Comparison of ENCODE assay signal across 9 cellular contexts in the genomic region with DNA sequence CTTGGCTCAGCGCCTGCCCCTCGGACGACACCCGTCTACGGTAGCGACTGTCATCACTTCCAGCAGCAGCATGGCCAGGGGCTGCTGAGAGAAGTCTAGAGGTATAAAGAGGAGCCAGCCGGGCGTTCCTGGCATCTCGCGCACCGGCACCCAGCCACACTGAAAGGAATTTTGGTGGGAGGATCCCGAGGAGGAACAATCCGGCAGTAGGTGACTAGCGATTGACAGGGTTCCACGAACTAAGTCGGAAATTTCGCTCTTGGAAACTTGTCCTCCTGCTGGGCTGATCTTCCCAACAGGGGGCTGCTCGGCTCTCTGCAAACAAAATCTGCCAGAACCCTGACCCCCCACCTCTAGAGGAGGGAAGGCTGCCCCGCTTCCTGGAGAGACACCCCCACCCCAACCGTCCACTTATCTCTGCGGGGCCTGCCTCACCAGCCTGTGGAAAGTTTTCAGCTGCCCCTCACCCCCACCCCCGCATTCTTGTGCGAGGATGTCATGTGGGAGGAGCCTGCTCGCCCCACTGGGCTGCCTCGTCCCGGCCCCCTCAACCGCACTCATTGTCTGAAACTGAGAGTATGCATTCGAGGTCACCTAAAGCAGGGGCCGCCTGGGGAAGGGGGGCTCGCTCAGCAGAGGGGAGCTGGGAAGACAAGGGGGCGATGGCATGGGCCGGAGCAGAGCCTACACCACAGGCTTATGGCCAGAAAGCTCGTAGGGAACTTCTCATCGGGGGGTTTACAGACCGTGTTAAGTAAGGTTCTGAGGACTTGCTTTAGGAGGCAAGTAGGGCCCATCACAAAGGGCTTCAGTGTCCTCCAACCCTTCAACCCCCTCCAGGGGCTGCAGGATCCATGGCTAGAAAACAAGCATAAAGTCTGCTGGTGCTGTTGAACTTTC. TPM values are rescaled to one million over a fixed set of nuclear protein-coding genes. Genes with fewer than 3 reads are reported as not detected.
A peak's percentile ranks its signal among the peaks of the same experiment; 100 is the strongest.
DNase-seq lines count a peak whose midpoint lies in the region; ATAC-seq, FAIRE-seq and TF ChIP-seq lines count a peak whose summit lies in the region.
"Had no signal": no experiment of that assay in that cellular context is flagged by ENCODE, and none has a peak within 500 bp of the region (broad histone marks: within the 10 kb centered on the region; RNA-seq: fewer than 3 reads in every experiment).

No MANE protein-coding gene starts in this region.

- POLR2A ChIA-PET in HepG2 (lab: Yijun Ruan, JAX), result interaction anchor here (0.6 to 6.2 kb wide), 10 partner anchors 9 to 44 kb away, joined by 3 to 120 read pairs (median 5); a partner anchor contains a TSS

- peaks cover 100% of the 10 kb centered on the region for H3K4me1 ChIP-seq in HepG2 (ENCODE audit: insufficient read depth, low read length)
- peaks cover 66% of the 10 kb centered on the region for H3K4me1 ChIP-seq in upper lobe of right lung

- peak overlapping the region in 2 of 3 experiments; percentile 15 to 51; a peak in 3 of 6 replicates for H3K4me3 ChIP-seq in HepG2 (replicated peaks in 1 of 3; ENCODE audit: insufficient read depth in 1 of 3, low read depth in 2 of 3, low read length in 3 of 3)
- H3K4me3 ChIP-seq in upper lobe of right lung, result peak overlapping the region; percentile 37

- TF ChIP-seq EP300 in Ishikawa (IDR thresholded peaks at IDR 0.05; ENCODE audit: borderline replicate concordance), result peak; percentile 97
- peak in 1 of 2 experiments; percentile 75; a peak in 2 of 4 replicates for TF ChIP-seq EP300 in HepG2 (IDR thresholded peaks at IDR 0.05; ENCODE audit: low read depth in 2 of 2, low read length in 2 of 2)
- peak; percentile 45; the same call in 1 of the 2 replicates for TF ChIP-seq EP300 in HepG2 (CRISPR knock-in tag; IDR thresholded peaks at IDR 0.05; ENCODE audit: borderline replicate concordance)

- H3K27ac Mint-ChIP-seq in natural killer cell treated with Interleukin-12 subunit alpha and Interleukin-12 subunit beta and Interleukin-15 and Interleukin-18, amount 100 ng/mL, for 72 hours, result no peak overlapping the region
- H3K27ac Mint-ChIP-seq: CD4-positive, alpha-beta memory T cell had no signal

- 11% methylated on average over 11 of the region's 35 CpGs for WGBS in HepG2 (ENCODE audit: low lambda C conversion rate)

- H3K36me3 ChIP-seq in HepG2 (replicated peaks in 1 of 2; ENCODE audit: control insufficient read depth in 1 of 2, insufficient read depth in 2 of 2, low read length in 2 of 2) (peaks cover 45 to 64% of the 10 kb centered on the region in 2 experiments), upper lobe of right lung (peaks cover 34% of the 10 kb centered on the region)

- H3K4me3 Mint-ChIP-seq in natural killer cell treated with Interleukin-12 subunit alpha and Interleukin-12 subunit beta and Interleukin-15 and Interleukin-18, amount 100 ng/mL, for 72 hours, result no peak overlapping the region
- H3K4me3 Mint-ChIP-seq: CD4-positive, alpha-beta memory T cell had no signal

- peak; percentile 57 for ATAC-seq in HepG2
- peak; percentile 27 for ATAC-seq in upper lobe of right lung
- no peak for ATAC-seq in HG03439 (IDR thresholded peaks at IDR 0.05; ENCODE audit: unreplicated experiment)
- no peak for ATAC-seq in natural killer cell treated with Interleukin-12 subunit alpha and Interleukin-12 subunit beta and Interleukin-15 and Interleukin-18, amount 100 ng/mL, for 72 hours

- in situ Hi-C loops in HepG2 (cut with HindIII; ENCODE audit: extremely low pct_ligation_motif_present, low pct_unique_long_range_greater_than_20kb), result loop anchor here (5.0 kb wide), 1 partner anchor 36 kb away; no protein-coding TSS in a partner anchor

- no TSS peak for BruUV-seq in HepG2 (replicated peaks; lab: Mats Ljungman, UMichigan)

- peaks cover 13 to 14% of the 10 kb centered on the region in 2 donors for H3K27me3 Mint-ChIP-seq in natural killer cell treated with Interleukin-12 subunit alpha and Interleukin-12 subunit beta and Interleukin-15 and Interleukin-18, amount 100 ng/mL, for 72 hours
- H3K27me3 Mint-ChIP-seq: CD4-positive, alpha-beta memory T cell had no signal

- TF ChIP-seq RAD21 in Ishikawa (IDR thresholded peaks at IDR 0.05; ENCODE audit: low read depth) (peak; percentile 10), HepG2 (CRISPR knock-in tag; IDR thresholded peaks at IDR 0.05) (no peak)

- CTCF ChIA-PET in HepG2 (lab: Yijun Ruan, JAX; ENCODE audit: low intra/inter-chr PET ratio, low total read pairs), result no interaction called here

- H4K20me1 ChIP-seq in HepG2 (ENCODE audit: insufficient read depth, low read length), result peaks cover 59% of the 10 kb centered on the region

- no peaks in the 10 kb centered on the region for H3K9me3 Mint-ChIP-seq in natural killer cell treated with Interleukin-12 subunit alpha and Interleukin-12 subunit beta and Interleukin-15 and Interleukin-18, amount 100 ng/mL, for 72 hours
- H3K9me3 Mint-ChIP-seq: CD4-positive, alpha-beta memory T cell had no signal

- no peaks in the 10 kb centered on the region for H3K36me3 Mint-ChIP-seq in natural killer cell treated with Interleukin-12 subunit alpha and Interleukin-12 subunit beta and Interleukin-15 and Interleukin-18, amount 100 ng/mL, for 72 hours
- H3K36me3 Mint-ChIP-seq: CD4-positive, alpha-beta memory T cell had no signal

- H3K27me3 ChIP-seq in HepG2 (ENCODE audit: control insufficient read depth in 1 of 2, insufficient read depth in 2 of 2, low read length in 2 of 2) (no peaks in the 10 kb centered on the region), upper lobe of right lung (no peaks in the 10 kb centered on the region)

- peaks cover 76% of the 10 kb centered on the region for H3K79me2 ChIP-seq in HepG2 (ENCODE audit: insufficient read depth, low read length)

- H3K4me1 Mint-ChIP-seq in natural killer cell treated with Interleukin-12 subunit alpha and Interleukin-12 subunit beta and Interleukin-15 and Interleukin-18, amount 100 ng/mL, for 72 hours (ENCODE audit: low read depth in 2 of 2), result peaks cover 0 to 10% of the 10 kb centered on the region in 2 donors

- peak overlapping the region; percentile 78 for H3K4me2 ChIP-seq in HepG2 (ENCODE audit: low read depth, low read length)

- H2AFZ ChIP-seq in HepG2 (ENCODE audit: low read length), result no peak overlapping the region

- TF ChIP-seq CTCF in HepG2 (CRISPR knock-in tag; IDR thresholded peaks at IDR 0.05) (peak; percentile 14; the same call in 1 of the 2 replicates), upper lobe of right lung (IDR thresholded peaks at IDR 0.05) (no peak)

- FAIRE-seq in HepG2 (lab: Jason Lieb, UNC), result peak; percentile 79

- intact Hi-C loops in HepG2 (cut with micrococcal nuclease; ENCODE audit: unreplicated experiment), result loop anchor here (10.0 kb wide), 1 partner anchor 71 kb away; a partner anchor contains a TSS
- intact Hi-C loops in upper lobe of right lung (cut with DNase I), result no loop called here

- H3K9me3 ChIP-seq in HepG2 (ENCODE audit: low read length) (no peaks in the 10 kb centered on the region), upper lobe of right lung (no peaks in the 10 kb centered on the region)

- H3K9ac ChIP-seq in HepG2 (ENCODE audit: insufficient read depth, low read depth, low read length), result peak overlapping the region; percentile 70

- TF ChIP-seq POLR2A in HepG2 (IDR thresholded peaks at IDR 0.05; ENCODE audit: insufficient read depth in 1 of 2, low read depth in 2 of 2, low read length in 2 of 2), result peak; percentile 23 to 65; a peak in 3 of 4 replicates

- H3K27ac ChIP-seq in cingulate gyrus (ENCODE audit: low read depth, low read length) (peak overlapping the region; percentile 47), HepG2 (ENCODE audit: extremely low read length, insufficient read depth, low read length) (peak overlapping the region; percentile 76), upper lobe of right lung (peak overlapping the region; percentile 84)

- DNase-seq in 8988T (peak; percentile 78), HepG2 (ENCODE audit: low spot score) (peak; percentile 90), upper lobe of right lung (peak; percentile 81), COLO829 (ENCODE audit: low spot score) (no peak)
- DNase-seq in natural killer cell treated with Interleukin-12 subunit alpha and Interleukin-12 subunit beta and Interleukin-15 and Interleukin-18, amount 100 ng/mL, for 72 hours (ENCODE audit: low spot score), result no peak

TF ChIP-seq in Ishikawa, 13 proteins besides CTCF, POLR2A, EP300 and RAD21 (continues in another document):
- peak; percentile 98 for TF ChIP-seq TEAD4 (IDR thresholded peaks at IDR 0.05)
- peak; percentile 96 for TF ChIP-seq EGR1 (IDR thresholded peaks at IDR 0.05)
- peak; percentile 27; the same call in 1 of the 2 replicates for TF ChIP-seq TAF1 (IDR thresholded peaks at IDR 0.05; ENCODE audit: low read depth)

TF ChIP-seq in HepG2, 621 proteins besides CTCF, POLR2A, EP300 and RAD21 (continues in another document):
- peak; percentile 65; the same call in 1 of the 2 replicates for TF ChIP-seq PCBP1 (IDR thresholded peaks at IDR 0.05; ENCODE audit: borderline replicate concordance, low read depth, low read length)
- peak; percentile 65; the same call in 1 of the 2 replicates for TF ChIP-seq DPF2 (CRISPR knock-in tag; IDR thresholded peaks at IDR 0.05; ENCODE audit: borderline replicate concordance, low read depth)

RNA-seq across cellular contexts. Expression of a gene that starts 9.6 kb away (rescaled TPM):
- total RNA-seq in HepG2 (2016; rRNA removed; fragmentation: Illumina TruSeq; extraction: Trizol), result 15.5 and 33.6 TPM in 2 replicates
- 6.7 and 7.8 TPM in 2 replicates for total RNA-seq in HepG2 (2016; cell fraction: cytosol; rRNA removed; fragmentation: Illumina TruSeq; extraction: Trizol; ENCODE audit: low read depth)
- total RNA-seq in HepG2 (2016; cell fraction: insoluble cytoplasmic fraction; rRNA removed; fragmentation: Illumina TruSeq; extraction: Trizol), result 10.8 and 35.8 TPM in 2 replicates
- 14.9 and 16.9 TPM in 2 replicates for total RNA-seq in HepG2 (2016; cell fraction: membrane; rRNA removed; fragmentation: Illumina TruSeq; extraction: Trizol)
- 41.9 and 47.9 TPM in 2 replicates for total RNA-seq in HepG2 (2016; cell fraction: nucleus; rRNA removed; fragmentation: Illumina TruSeq; extraction: Trizol)
- 53.6 and 62.5 TPM in 2 replicates for polyA plus RNA-seq in HepG2 (2011; rRNA removed)
- 39.1 and 62.9 TPM in 2 replicates for polyA plus RNA-seq in HepG2 (2011; cell fraction: cytosol; rRNA removed)
- polyA plus RNA-seq in HepG2 (2011; cell fraction: nucleus; rRNA removed), result 163 and 212 TPM in 2 replicates
- 25.4 and 56.3 TPM in 2 replicates for polyA plus RNA-seq in HepG2 (2012)
- polyA plus RNA-seq in HepG2 (2016; cell fraction: cytosol; fragmentation: Illumina TruSeq; extraction: Trizol; ENCODE audit: low read depth), result 2.1 and 2.2 TPM in 2 replicates
- polyA plus RNA-seq in HepG2 (2016; cell fraction: insoluble cytoplasmic fraction; fragmentation: Illumina TruSeq; extraction: Trizol; ENCODE audit: low read depth), result 11.5 and 14.9 TPM in 2 replicates
- polyA plus RNA-seq in HepG2 (2016; cell fraction: membrane; fragmentation: Illumina TruSeq; extraction: Trizol; ENCODE audit: low read depth), result 5.7 and 6.8 TPM in 2 replicates
- 84.4 and 87.2 TPM in 2 replicates for polyA plus RNA-seq in HepG2 (2016; cell fraction: nucleus; fragmentation: Illumina TruSeq; extraction: Trizol; ENCODE audit: insufficient read depth, low read depth)
- 69.9 and 218 TPM in 2 replicates for polyA minus RNA-seq in HepG2 (2011; rRNA and poly(A)+ RNA removed; ENCODE audit: low replicate concordance)
- 72.7 and 86.9 TPM in 2 replicates for polyA minus RNA-seq in HepG2 (2011; cell fraction: cytosol; rRNA and poly(A)+ RNA removed)
- polyA minus RNA-seq in HepG2 (2011; cell fraction: nucleus; rRNA and poly(A)+ RNA removed), result 65.6 and 79.3 TPM in 2 replicates
- total RNA-seq in upper lobe of right lung, result 44.8 TPM
- not detected for total RNA-seq in natural killer cell treated with Interleukin-12 subunit alpha and Interleukin-12 subunit beta and Interleukin-15 and Interleukin-18, amount 100 ng/mL, for 72 hours
- total RNA-seq: CD4-positive, alpha-beta memory T cell had no signal
- polyA plus RNA-seq: CD4-positive, alpha-beta memory T cell had no signal

Comparison
In these comparisons a context has a peak if more than half of its experiments do, and no peak if none do; other contexts are left out.
1. DNase-seq: peak in 8988T (single experiment), HepG2 (single experiment) and upper lobe of right lung (single experiment); none in COLO829 (single experiment) and natural killer cell treated with Interleukin-12 subunit alpha and Interleukin-12 subunit beta and Interleukin-15 and Interleukin-18, amount 100 ng/mL, for 72 hours (single experiment).
2. ATAC-seq: peak in HepG2 (single experiment) and upper lobe of right lung (single experiment); none in HG03439 (single experiment) and natural killer cell treated with Interleukin-12 subunit alpha and Interleukin-12 subunit beta and Interleukin-15 and Interleukin-18, amount 100 ng/mL, for 72 hours (0 of 2).
3. RNA of a gene that starts 9.6 kb away (total RNA-seq): 44.8 TPM in upper lobe of right lung (single experiment) and 6.7 to 47.9 TPM in HepG2; not detected in natural killer cell treated with Interleukin-12 subunit alpha and Interleukin-12 subunit beta and Interleukin-15 and Interleukin-18, amount 100 ng/mL, for 72 hours; every median in the first group is over 4 times any median in the second.
4. Peak in every context shown above with its lines, with median percentiles within 50 percentile points of each other: H3K27ac ChIP-seq.